ENCODE assay signal across 21 cellular contexts in genomic region chr12:44829045-44829444, GRCh38. TPM values are rescaled to one million over a fixed set of nuclear protein-coding genes. Genes with fewer than 3 reads are reported as not detected.
DNase-seq lines count a peak whose midpoint lies in the region; ATAC-seq and TF ChIP-seq lines count a peak whose summit lies in the region.
"Had no signal": no experiment of that assay in that cellular context is flagged by ENCODE, and none has a peak within 500 bp of the region (broad histone marks: within the 10 kb centered on the region; RNA-seq: fewer than 3 reads in every experiment).

No MANE protein-coding gene starts in this region.

- no peaks in the 10 kb centered on the region for H3K9me3 ChIP-seq in esophagus muscularis mucosa
- H3K9me3 ChIP-seq: BLaER1 had no signal

- H3K4me1 Mint-ChIP-seq in T-helper 1 cell treated with Interleukin-12 subunit alpha and Interleukin-12 subunit beta and Interleukin-4 antibody, amounts not matched to agents 30 μg/mL and 1 μg/mL, for 36 hours (ENCODE audit: low read depth) = peaks cover 45% of the 10 kb centered on the region
- peaks cover 81% of the 10 kb centered on the region for H3K4me1 Mint-ChIP-seq in activated naive CD4-positive, alpha-beta T cell treated with anti-CD3 and anti-CD28 coated beads, Interleukin-2, amount 50 U/mL, for 24 hours
- H3K4me1 Mint-ChIP-seq in naive thymus-derived CD8-positive, alpha-beta T cell = peaks cover 31 to 77% (median 68%) of the 10 kb centered on the region in 4 donors

- WGBS in esophagus muscularis mucosa = 54% methylated on average over 1 of the region's 1 CpG

- H3K36me3 Mint-ChIP-seq in T-helper 1 cell treated with Interleukin-12 subunit alpha and Interleukin-12 subunit beta and Interleukin-4 antibody, amounts not matched to agents 30 μg/mL and 1 μg/mL, for 36 hours (ENCODE audit: low read depth) = peaks cover 6% of the 10 kb centered on the region
- H3K36me3 Mint-ChIP-seq in activated naive CD4-positive, alpha-beta T cell treated with anti-CD3 and anti-CD28 coated beads, Interleukin-2, amount 50 U/mL, for 24 hours = peaks cover 12% of the 10 kb centered on the region
- H3K36me3 Mint-ChIP-seq in activated naive CD4-positive, alpha-beta T cell treated with anti-CD3 and anti-CD28 coated beads, Interleukin-2, amount 50 U/mL, for 72 hours = peaks cover 0 to 6% of the 10 kb centered on the region in 2 donors
- peaks cover 4 to 18% (median 18%) of the 10 kb centered on the region in 3 donors for H3K36me3 Mint-ChIP-seq in naive thymus-derived CD8-positive, alpha-beta T cell

- intact Hi-C loops in esophagus muscularis mucosa (cut with DNase I) = no loop called here

- TF ChIP-seq POLR2A in esophagus muscularis mucosa (IDR thresholded peaks at IDR 0.05; ENCODE audit: low read depth) = no peak

- ATAC-seq in activated naive CD4-positive, alpha-beta T cell treated with anti-CD3 and anti-CD28 coated beads, Interleukin-2, amount 50 U/mL, for 72 hours = no peak
- peak in 1 of 2 donors; percentile 6 for ATAC-seq in naive thymus-derived CD8-positive, alpha-beta T cell
- ATAC-seq: GM23338, HCT116, K562 had no signal

- H3K36me3 ChIP-seq in esophagus muscularis mucosa = no peaks in the 10 kb centered on the region
- H3K36me3 ChIP-seq: BLaER1 had no signal

- no peak overlapping the region for H3K27ac ChIP-seq in esophagus muscularis mucosa (replicated peaks in 1 of 4)
- H3K27ac ChIP-seq: 22Rv1, BLaER1 had no signal

- H3K4me3 Mint-ChIP-seq in T-helper 1 cell treated with Interleukin-12 subunit alpha and Interleukin-12 subunit beta and Interleukin-4 antibody, amounts not matched to agents 30 μg/mL and 1 μg/mL, for 36 hours = peak overlapping the region; percentile 20
- peak overlapping the region; percentile 26 for H3K4me3 Mint-ChIP-seq in activated naive CD4-positive, alpha-beta T cell treated with anti-CD3 and anti-CD28 coated beads, Interleukin-2, amount 50 U/mL, for 24 hours
- peak overlapping the region; percentile 38 to 77 (median 58) for H3K4me3 Mint-ChIP-seq in naive thymus-derived CD8-positive, alpha-beta T cell
- H3K4me3 Mint-ChIP-seq: GM23338 had no signal

- H3K27ac Mint-ChIP-seq in T-helper 1 cell treated with Interleukin-12 subunit alpha and Interleukin-12 subunit beta and Interleukin-4 antibody, amounts not matched to agents 30 μg/mL and 1 μg/mL, for 36 hours = no peak overlapping the region
- peak overlapping the region; percentile 96 for H3K27ac Mint-ChIP-seq in activated naive CD4-positive, alpha-beta T cell treated with anti-CD3 and anti-CD28 coated beads, Interleukin-2, amount 50 U/mL, for 24 hours
- peak overlapping the region; percentile 63 to 78 for H3K27ac Mint-ChIP-seq in activated naive CD4-positive, alpha-beta T cell treated with anti-CD3 and anti-CD28 coated beads, Interleukin-2, amount 50 U/mL, for 72 hours
- peak overlapping the region; percentile 87 to 97 (median 96) for H3K27ac Mint-ChIP-seq in naive thymus-derived CD8-positive, alpha-beta T cell
- H3K27ac Mint-ChIP-seq: GM23338 had no signal

- H3K4me1 ChIP-seq in esophagus muscularis mucosa = no peaks in the 10 kb centered on the region
- H3K4me1 ChIP-seq: BLaER1 had no signal

- TF ChIP-seq EP300 in esophagus muscularis mucosa (IDR thresholded peaks at IDR 0.05) = no peak

- no peak for DNase-seq in T-helper 1 cell
- no peak for DNase-seq in activated naive CD4-positive, alpha-beta T cell treated with Interleukin-2 at 50 U/mL for 16 hours
- DNase-seq in activated naive CD4-positive, alpha-beta T cell treated with anti-CD3 and anti-CD28 coated beads, Interleukin-2, amount 50 U/mL, for 72 hours (ENCODE audit: low spot score in 2 of 2) = no peak
- DNase-seq in naive thymus-derived CD8-positive, alpha-beta T cell = no peak
- no peak for DNase-seq in activated CD4-positive, CD25-positive, alpha-beta regulatory T cell (lab: John Stamatoyannopoulos, UW)
- no peak for DNase-seq in esophagus muscularis mucosa (ENCODE audit: extremely low spot score)
- DNase-seq: COR-L47, GF-D8, MV-4-11, NCI-H1417 treated with DMSO at 0.1 percent for 48 hours, NCI-H1930, NCI-H2171, NCI-H446 treated with DMSO at 0.1 percent for 48 hours, NCI-H748 treated with DMSO at 0.1 percent for 48 hours had no signal

- TF ChIP-seq CTCF in esophagus muscularis mucosa (IDR thresholded peaks at IDR 0.05) = no peak

- H3K9me3 Mint-ChIP-seq in T-helper 1 cell treated with Interleukin-12 subunit alpha and Interleukin-12 subunit beta and Interleukin-4 antibody, amounts not matched to agents 30 μg/mL and 1 μg/mL, for 36 hours = no peaks in the 10 kb centered on the region
- H3K9me3 Mint-ChIP-seq in activated naive CD4-positive, alpha-beta T cell treated with anti-CD3 and anti-CD28 coated beads, Interleukin-2, amount 50 U/mL, for 24 hours = no peaks in the 10 kb centered on the region
- H3K9me3 Mint-ChIP-seq in activated naive CD4-positive, alpha-beta T cell treated with anti-CD3 and anti-CD28 coated beads, Interleukin-2, amount 50 U/mL, for 72 hours = no peaks in the 10 kb centered on the region
- H3K9me3 Mint-ChIP-seq in naive thymus-derived CD8-positive, alpha-beta T cell = peaks cover 0 to 3% (median 0%) of the 10 kb centered on the region in 9 donors
- H3K9me3 Mint-ChIP-seq: GM23338 had no signal

- POLR2A ChIA-PET in naive thymus-derived CD8-positive, alpha-beta T cell (lab: Charles Lee) = interaction anchor here (0.8 to 7.4 kb wide), 6 partner anchors 13 to 46 kb away, joined by 3 to 75 read pairs (median 28); partner anchors contain the start of gene NELL2

- H3K4me3 ChIP-seq in esophagus muscularis mucosa = no peak overlapping the region
- H3K4me3 ChIP-seq: BLaER1, GM23338, K562 had no signal

- no peaks in the 10 kb centered on the region for H3K27me3 Mint-ChIP-seq in T-helper 1 cell treated with Interleukin-12 subunit alpha and Interleukin-12 subunit beta and Interleukin-4 antibody, amounts not matched to agents 30 μg/mL and 1 μg/mL, for 36 hours (ENCODE audit: low read depth)
- H3K27me3 Mint-ChIP-seq in activated naive CD4-positive, alpha-beta T cell treated with anti-CD3 and anti-CD28 coated beads, Interleukin-2, amount 50 U/mL, for 24 hours = no peaks in the 10 kb centered on the region
- no peaks in the 10 kb centered on the region for H3K27me3 Mint-ChIP-seq in naive thymus-derived CD8-positive, alpha-beta T cell

- no peaks in the 10 kb centered on the region for H3K27me3 ChIP-seq in esophagus muscularis mucosa
- H3K27me3 ChIP-seq: BLaER1 had no signal

RNA-seq across cellular contexts. Expression of gene NELL2, which starts 47.1 kb away (rescaled TPM):
- 10 to 100 TPM; 47.5 to 82.3 TPM for total RNA-seq in activated naive CD4-positive, alpha-beta T cell treated with anti-CD3 and anti-CD28 coated beads, Interleukin-2, amount 50 U/mL, for 72 hours
- total RNA-seq in naive thymus-derived CD8-positive, alpha-beta T cell = 100 to 1,000 TPM; 626 to 633 TPM
- polyA plus RNA-seq in naive thymus-derived CD8-positive, alpha-beta T cell = 100 to 1,000 TPM; 320 to 498 (median 397) TPM
- total RNA-seq in esophagus muscularis mucosa = 1 to 10 TPM in 3 of 4 donors, under 1 TPM in 1; 0.42 to 5.8 (median 3.3) TPM

Comparison
In these comparisons a context has a peak if more than half of its experiments do, and no peak if none do; other contexts are left out.
1. RNA of gene NELL2, which starts 47.1 kb away (total RNA-seq): 626 to 633 TPM in naive thymus-derived CD8-positive, alpha-beta T cell; 47.5 to 82.3 TPM in activated naive CD4-positive, alpha-beta T cell treated with anti-CD3 and anti-CD28 coated beads, Interleukin-2, amount 50 U/mL, for 72 hours and 0.42 to 5.8 TPM in esophagus muscularis mucosa; every median in the first group is over 4 times any median in the second.
2. Peak in every context shown above with its lines, with median percentiles within 50 percentile points of each other: H3K4me3 Mint-ChIP-seq.